8 cellular contexts compared by ENCODE assay signal in the genomic region with DNA sequence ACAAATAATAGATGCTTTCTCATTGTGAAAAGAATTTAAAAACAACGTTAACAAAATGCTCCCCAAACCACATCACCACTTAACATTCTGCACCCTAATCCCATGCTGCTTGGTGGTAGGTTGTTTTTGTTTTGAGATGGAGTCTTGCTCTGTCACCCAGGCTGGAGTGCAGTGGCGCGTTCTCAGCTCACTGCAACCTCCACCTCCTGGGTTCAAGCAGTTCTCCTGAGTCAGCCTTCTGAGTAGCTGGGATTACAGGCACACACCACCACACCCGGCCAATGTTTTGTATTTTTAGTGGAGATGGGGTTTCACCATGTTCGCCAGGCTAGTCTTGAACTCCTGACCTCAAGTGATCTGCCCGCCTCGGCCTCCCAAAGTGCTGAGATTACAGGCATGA.
DNase-seq lines count a peak whose midpoint lies in the region; ATAC-seq, FAIRE-seq and TF ChIP-seq lines count a peak whose summit lies in the region.
"Not testable (repeated sequence)": the region's sequence is repeated elsewhere in the genome, so short reads cannot be mapped to it uniquely, and the experiment has no call there.

No MANE protein-coding gene starts in this region.

- H3K9me2 ChIP-seq in OCI-LY7 (ENCODE audit: insufficient read depth, low read length): not testable (repeated sequence)

- not testable (repeated sequence) for H3K9me3 ChIP-seq in CD8-positive, alpha-beta memory T cell (ENCODE audit: low read length); OCI-LY7 (ENCODE audit: low read length); astrocyte (ENCODE audit: insufficient read depth, low read depth, low read length); thoracic aorta

- peaks cover 40% of the 10 kb centered on the region for H3K4me1 ChIP-seq in CD8-positive, alpha-beta memory T cell (ENCODE audit: insufficient read depth, low read length)
- H3K4me1 ChIP-seq in OCI-LY7 (ENCODE audit: insufficient read depth, low read length, poor library complexity, severe bottlenecking): peaks cover 52% of the 10 kb centered on the region
- H3K4me1 ChIP-seq in astrocyte (ENCODE audit: insufficient read depth, low read length): peaks cover 39% of the 10 kb centered on the region
- peaks cover 50 to 95% of the 10 kb centered on the region in 2 donors for H3K4me1 ChIP-seq in thoracic aorta (ENCODE audit: control insufficient read depth in 1 of 2, low read depth in 2 of 2)

- not testable (repeated sequence) for ATAC-seq in naive B cell (ENCODE audit: low read depth in 2 of 2); thoracic aorta (ENCODE audit: insufficient number of reproducible peaks, low FRiP score, low read depth)

- BruUV-seq in OCI-LY7 (replicated peaks; lab: Mats Ljungman, UMichigan): not testable (repeated sequence)

- H3K9me3 Mint-ChIP-seq in CD8-positive, alpha-beta memory T cell; astrocyte (ENCODE audit: unreplicated experiment); naive B cell: not testable (repeated sequence)

- not testable (repeated sequence) for H3K27me3 ChIP-seq in CD8-positive, alpha-beta memory T cell (ENCODE audit: insufficient read depth, low read length, poor library complexity, severe bottlenecking); astrocyte (ENCODE audit: insufficient read depth, low read length); thoracic aorta (replicated peaks; ENCODE audit: insufficient read depth)

- not testable (repeated sequence) for H3K9ac ChIP-seq in astrocyte (ENCODE audit: low read length)

- H3K27ac Mint-ChIP-seq in CD8-positive, alpha-beta memory T cell: peak overlapping the region in 5 of 8 donors; percentile 13 to 88 (median 66)
- not testable (repeated sequence) for H3K27ac Mint-ChIP-seq in astrocyte (ENCODE audit: unreplicated experiment)
- peak overlapping the region in 4 of 6 donors; percentile 41 to 56 (median 55) for H3K27ac Mint-ChIP-seq in naive B cell

- TF ChIP-seq CTCF in OCI-LY7 (conservative IDR thresholded peaks at IDR 0.05; ENCODE audit: low read length); astrocyte (IDR thresholded peaks at IDR 0.05; ENCODE audit: insufficient read depth, low read depth, low read length); thoracic aorta (IDR thresholded peaks at IDR 0.05): not testable (repeated sequence)

- intact Hi-C loops in OCI-LY7 (cut with micrococcal nuclease; ENCODE audit: unreplicated experiment): not testable (repeated sequence)

- peaks cover 53 to 62% (median 61%) of the 10 kb centered on the region in 3 donors for H3K4me1 Mint-ChIP-seq in CD8-positive, alpha-beta memory T cell
- H3K4me1 Mint-ChIP-seq in astrocyte (ENCODE audit: low read depth, unreplicated experiment) (peaks cover 47% of the 10 kb centered on the region), naive B cell (peaks cover 48 to 69% (median 58%) of the 10 kb centered on the region in 3 donors)

- not testable (repeated sequence) for TF ChIP-seq POLR2A in erythroblast (IDR thresholded peaks at IDR 0.05; ENCODE audit: low read length)

- H2AFZ ChIP-seq in OCI-LY7 (ENCODE audit: low read length); astrocyte (ENCODE audit: low read depth, low read length): not testable (repeated sequence)

- H3K79me2 ChIP-seq in OCI-LY7 (ENCODE audit: insufficient read depth, low read depth, low read length): peaks cover 70% of the 10 kb centered on the region; the same call in 1 of the 2 replicates
- peaks cover 75% of the 10 kb centered on the region for H3K79me2 ChIP-seq in astrocyte (ENCODE audit: insufficient read depth, low read length)

- not testable (repeated sequence) for H3K27me3 Mint-ChIP-seq in CD8-positive, alpha-beta memory T cell; astrocyte (ENCODE audit: low read depth, unreplicated experiment); naive B cell

- H3K4me2 ChIP-seq in OCI-LY7 (ENCODE audit: low read length) (peak overlapping the region; percentile 26; the same call in 1 of the 2 replicates), astrocyte (ENCODE audit: low read length) (peak overlapping the region; percentile 5)

- not testable (repeated sequence) for H3K27ac ChIP-seq in CD8-positive, alpha-beta memory T cell (ENCODE audit: low read depth, low read length); OCI-LY7 (ENCODE audit: low read depth, low read length, poor library complexity, severe bottlenecking); astrocyte (ENCODE audit: low read depth, low read length)
- H3K27ac ChIP-seq in thoracic aorta: peak overlapping the region; percentile 57 to 73

- POLR2A ChIA-PET in CD8-positive, alpha-beta memory T cell (lab: Charles Lee): not testable (repeated sequence)
- POLR2A ChIA-PET in OCI-LY7 (lab: Charles Lee): interaction anchor here (1.2 to 1.3 kb wide), 2 partner anchors 21 to 54 kb away, joined by 3 to 4 read pairs; no protein-coding TSS in a partner anchor

- not testable (repeated sequence) for H3K36me3 Mint-ChIP-seq in CD8-positive, alpha-beta memory T cell; astrocyte (ENCODE audit: low read depth, unreplicated experiment); naive B cell

- CTCF ChIA-PET in CD8-positive, alpha-beta memory T cell (lab: Charles Lee): interaction anchor here (2.1 kb wide), 1 partner anchor 115 kb away, joined by 5 read pairs; no protein-coding TSS in a partner anchor
- CTCF ChIA-PET in OCI-LY7 (lab: Charles Lee; ENCODE audit: unreplicated experiment): not testable (repeated sequence)

- not testable (repeated sequence) for H3K4me3 ChIP-seq in CD8-positive, alpha-beta memory T cell (ENCODE audit: low read length); OCI-LY7 (ENCODE audit: low read depth, low read length, poor library complexity, severe bottlenecking); astrocyte (ENCODE audit: insufficient read depth, low read depth, low read length); thoracic aorta

- H3K36me3 ChIP-seq in CD8-positive, alpha-beta memory T cell (ENCODE audit: insufficient read depth, low read length); OCI-LY7 (ENCODE audit: insufficient read depth, low read length); astrocyte (ENCODE audit: insufficient read depth, low read length); thoracic aorta: not testable (repeated sequence)

- not testable (repeated sequence) for DNase-seq in CD8-positive, alpha-beta memory T cell; OCI-LY7 (ENCODE audit: low spot score); astrocyte (ENCODE audit: low read depth); naive B cell; thoracic aorta (ENCODE audit: low spot score)
- DNase-seq in erythroblast (lab: John Stamatoyannopoulos, UW) (peak; percentile 44 to 49), iris pigment epithelial cell (ENCODE audit: low read depth) (peak; percentile 53), renal cortical epithelial cell (ENCODE audit: low read depth) (peak; percentile 75)

- not testable (repeated sequence) for H4K20me1 ChIP-seq in OCI-LY7 (ENCODE audit: insufficient read depth, low read length)
- peaks cover 69% of the 10 kb centered on the region for H4K20me1 ChIP-seq in astrocyte (ENCODE audit: insufficient read depth, low read length)

- H3K4me3 Mint-ChIP-seq in CD8-positive, alpha-beta memory T cell: not testable (repeated sequence)
- H3K4me3 Mint-ChIP-seq in astrocyte (ENCODE audit: unreplicated experiment) (peak overlapping the region; percentile 41), naive B cell (peak overlapping the region in 6 of 8 donors; percentile 38 to 87 (median 60))

- FAIRE-seq in astrocyte (lab: Jason Lieb, UNC): not testable (repeated sequence)
